In the genomic region with DNA sequence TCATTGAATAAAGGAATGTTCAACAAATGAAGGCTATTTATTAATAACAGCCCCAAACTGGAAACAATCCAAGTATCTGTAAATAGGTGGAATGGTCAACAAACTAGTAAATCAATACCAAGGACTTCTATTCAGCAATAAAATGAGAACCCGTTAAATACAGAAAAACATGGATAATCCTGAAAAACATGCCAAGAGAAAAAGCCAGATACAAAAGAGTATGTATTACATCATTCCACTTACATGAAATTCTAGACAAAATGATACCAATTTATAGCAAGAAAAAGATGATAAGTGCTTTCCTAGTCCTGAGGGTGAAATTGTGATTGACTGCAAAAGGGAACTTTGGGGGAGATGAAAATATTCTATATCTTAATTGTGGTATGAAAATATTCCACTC, we compare ENCODE assay signal across 13 cellular contexts. TPM values are rescaled to one million over a fixed set of nuclear protein-coding genes. Genes with fewer than 3 reads are reported as not detected.
DNase-seq lines count a peak whose midpoint lies in the region; ATAC-seq, FAIRE-seq and TF ChIP-seq lines count a peak whose summit lies in the region.
"Had no signal": no experiment of that assay in that cellular context is flagged by ENCODE, and none has a peak within 500 bp of the region (broad histone marks: within the 10 kb centered on the region; RNA-seq: fewer than 3 reads in every experiment).

No MANE protein-coding gene starts in this region.

- TF ChIP-seq CTCF in kidney (IDR thresholded peaks at IDR 0.05; ENCODE audit: borderline replicate concordance, extremely low read depth, insufficient read depth) (no peak), thoracic aorta (IDR thresholded peaks at IDR 0.05) (no peak)

- peaks cover 54% of the 10 kb centered on the region for H3K4me1 Mint-ChIP-seq in activated naive CD4-positive, alpha-beta T cell treated with anti-CD3 and anti-CD28 coated beads for 36 hours (ENCODE audit: low read depth)
- peaks cover 68% of the 10 kb centered on the region for H3K4me1 Mint-ChIP-seq in activated T-helper 1 cell treated with anti-CD3 and anti-CD28 coated beads, Interleukin-12 subunit alpha, Interleukin-12 subunit beta, Interleukin-2, Interleukin-4 antibody, amounts not matched to agents 30 ng/mL and 10 ng/mL and 1 ng/mL, durations not matched to agents 14 hours and 24 hours and 36 hours (ENCODE audit: low read depth)

- H3K4me1 ChIP-seq in kidney (ENCODE audit: control insufficient read depth in 1 of 2, insufficient read depth in 1 of 2, low read depth in 1 of 2, low read length in 2 of 2) (peaks cover 0 to 14% of the 10 kb centered on the region in 2 donors), thoracic aorta (ENCODE audit: control insufficient read depth in 1 of 2, low read depth in 2 of 2) (peaks cover 48 to 50% of the 10 kb centered on the region in 2 donors)

- H3K27me3 Mint-ChIP-seq in activated naive CD4-positive, alpha-beta T cell treated with anti-CD3 and anti-CD28 coated beads for 36 hours (ENCODE audit: low read depth): no peaks in the 10 kb centered on the region
- H3K27me3 Mint-ChIP-seq in activated T-helper 1 cell treated with anti-CD3 and anti-CD28 coated beads, Interleukin-12 subunit alpha, Interleukin-12 subunit beta, Interleukin-2, Interleukin-4 antibody, amounts not matched to agents 30 ng/mL and 10 ng/mL and 1 ng/mL, durations not matched to agents 14 hours and 24 hours and 36 hours (ENCODE audit: insufficient read depth): no peaks in the 10 kb centered on the region

- H3K36me3 Mint-ChIP-seq in activated naive CD4-positive, alpha-beta T cell treated with anti-CD3 and anti-CD28 coated beads for 36 hours (ENCODE audit: low read depth): peaks cover 9% of the 10 kb centered on the region
- H3K36me3 Mint-ChIP-seq in activated T-helper 1 cell treated with anti-CD3 and anti-CD28 coated beads, Interleukin-12 subunit alpha, Interleukin-12 subunit beta, Interleukin-2, Interleukin-4 antibody, amounts not matched to agents 30 ng/mL and 10 ng/mL and 1 ng/mL, durations not matched to agents 14 hours and 24 hours and 36 hours (ENCODE audit: low read depth): peaks cover 8% of the 10 kb centered on the region

- H3K36me3 ChIP-seq in kidney (ENCODE audit: control insufficient read depth in 1 of 2, insufficient read depth in 2 of 2, low read length in 2 of 2): no peaks in the 10 kb centered on the region
- H3K36me3 ChIP-seq in thoracic aorta: no peaks in the 10 kb centered on the region

- no peak overlapping the region for H3K9ac ChIP-seq in kidney (ENCODE audit: low read length in 2 of 2)

- ATAC-seq in thoracic aorta (ENCODE audit: insufficient number of reproducible peaks, low FRiP score, low read depth) (no peak), GM21786 (IDR thresholded peaks at IDR 0.05; ENCODE audit: unreplicated experiment) (no peak), HG02884 (IDR thresholded peaks at IDR 0.05; ENCODE audit: unreplicated experiment) (no peak)
- ATAC-seq: activated naive CD4-positive, alpha-beta T cell treated with anti-CD3 and anti-CD28 coated beads, Interleukin-2, amount 50 U/mL, for 72 hours had no signal

- peak overlapping the region; percentile 32 for H3K4me3 Mint-ChIP-seq in activated naive CD4-positive, alpha-beta T cell treated with anti-CD3 and anti-CD28 coated beads for 36 hours
- H3K4me3 Mint-ChIP-seq in activated T-helper 1 cell treated with anti-CD3 and anti-CD28 coated beads, Interleukin-12 subunit alpha, Interleukin-12 subunit beta, Interleukin-2, Interleukin-4 antibody, amounts not matched to agents 30 ng/mL and 10 ng/mL and 1 ng/mL, durations not matched to agents 14 hours and 24 hours and 36 hours: peak overlapping the region; percentile 38

- H3K27ac ChIP-seq in kidney (ENCODE audit: low read depth in 2 of 2, low read length in 2 of 2) (no peak overlapping the region), thoracic aorta (no peak overlapping the region)
- H3K27ac ChIP-seq: C4-2B had no signal

- CTCF ChIA-PET in activated naive CD4-positive, alpha-beta T cell treated with anti-CD3 and anti-CD28 coated beads for 36 hours (lab: Charles Lee): no interaction called here

- intact Hi-C loops in activated naive CD4-positive, alpha-beta T cell treated with anti-CD3 and anti-CD28 coated beads for 36 hours (cut with micrococcal nuclease): no loop called here
- intact Hi-C loops in activated T-helper 1 cell treated with anti-CD3 and anti-CD28 coated beads, Interleukin-12 subunit alpha, Interleukin-12 subunit beta, Interleukin-2, Interleukin-4 antibody, amounts not matched to agents 30 ng/mL and 10 ng/mL and 1 ng/mL, durations not matched to agents 14 hours and 24 hours and 36 hours (cut with micrococcal nuclease): loop anchor here (5.0 to 10.0 kb wide), 2 partner anchors 49 to 448 kb away; no protein-coding TSS in a partner anchor
- intact Hi-C loops in kidney (cut with DNase I): no loop called here

- H3K27ac Mint-ChIP-seq in activated naive CD4-positive, alpha-beta T cell treated with anti-CD3 and anti-CD28 coated beads for 36 hours: peak overlapping the region; percentile 38
- H3K27ac Mint-ChIP-seq in activated T-helper 1 cell treated with anti-CD3 and anti-CD28 coated beads, Interleukin-12 subunit alpha, Interleukin-12 subunit beta, Interleukin-2, Interleukin-4 antibody, amounts not matched to agents 30 ng/mL and 10 ng/mL and 1 ng/mL, durations not matched to agents 14 hours and 24 hours and 36 hours: peak overlapping the region; percentile 27

- H3K9me3 ChIP-seq in kidney (ENCODE audit: control insufficient read depth in 1 of 2, low read length in 2 of 2): no peaks in the 10 kb centered on the region
- H3K9me3 ChIP-seq in thoracic aorta: no peaks in the 10 kb centered on the region

- H3K27me3 ChIP-seq in thoracic aorta (replicated peaks; ENCODE audit: insufficient read depth): no peaks in the 10 kb centered on the region

- H3K9me3 Mint-ChIP-seq in activated naive CD4-positive, alpha-beta T cell treated with anti-CD3 and anti-CD28 coated beads for 36 hours: no peaks in the 10 kb centered on the region
- no peaks in the 10 kb centered on the region for H3K9me3 Mint-ChIP-seq in activated T-helper 1 cell treated with anti-CD3 and anti-CD28 coated beads, Interleukin-12 subunit alpha, Interleukin-12 subunit beta, Interleukin-2, Interleukin-4 antibody, amounts not matched to agents 30 ng/mL and 10 ng/mL and 1 ng/mL, durations not matched to agents 14 hours and 24 hours and 36 hours
- H3K9me3 Mint-ChIP-seq: activated naive CD4-positive, alpha-beta T cell treated with anti-CD3 and anti-CD28 coated beads, Interleukin-2, amount 50 U/mL, for 72 hours had no signal

- no peak for FAIRE-seq in kidney (lab: Jason Lieb, UNC)
- FAIRE-seq: GM18507 had no signal

- H3K4me3 ChIP-seq in kidney (ENCODE audit: low read length in 2 of 2) (peak overlapping the region; percentile 5 to 10), thoracic aorta (peak overlapping the region; percentile 81)

- no peak for DNase-seq in activated naive CD4-positive, alpha-beta T cell treated with anti-CD3 and anti-CD28 coated beads for 36 hours
- no peak for DNase-seq in activated naive CD4-positive, alpha-beta T cell treated with anti-CD3 and anti-CD28 coated beads, Interleukin-2, amount 50 U/mL, for 16 hours
- DNase-seq in activated T-helper 1 cell treated with anti-CD3 and anti-CD28 coated beads, Interleukin-12 subunit alpha, Interleukin-12 subunit beta, Interleukin-2, Interleukin-4 antibody, amounts not matched to agents 30 ng/mL and 10 ng/mL and 1 ng/mL, durations not matched to agents 14 hours and 24 hours and 36 hours (ENCODE audit: low spot score): no peak
- DNase-seq in kidney (no peak), thoracic aorta (ENCODE audit: low spot score) (no peak), NCI-H446 (lab: John Stamatoyannopoulos, UW) (no peak)
- DNase-seq: H9; stimulated activated CD4-positive, alpha-beta T cell treated with anti-CD3 and anti-CD28 coated beads, Interleukin-4, amount 100 ng/mL, for 24 hours had no signal

RNA-seq across cellular contexts. Expression of a gene that starts 3.1 kb away (rescaled TPM):
- total RNA-seq in activated naive CD4-positive, alpha-beta T cell treated with anti-CD3 and anti-CD28 coated beads for 36 hours: 10 to 100 TPM; 53.1 to 56.9 TPM
- total RNA-seq in activated T-helper 1 cell treated with anti-CD3 and anti-CD28 coated beads, Interleukin-12 subunit alpha, Interleukin-12 subunit beta, Interleukin-2, Interleukin-4 antibody, amounts not matched to agents 30 ng/mL and 10 ng/mL and 1 ng/mL, durations not matched to agents 14 hours and 24 hours and 36 hours: 40.2 and 41.4 TPM in 2 replicates
- 103 TPM for total RNA-seq in kidney
- polyA plus RNA-seq in kidney (ENCODE audit: insufficient read depth, low read depth, low replicate concordance): 30.3 TPM
- 100 to 1,000 TPM; 136 to 155 TPM for total RNA-seq in thoracic aorta
